Comparison of ENCODE assay signal across 1 cellular context in genomic region chr22:20656902-20657836, GRCh38.
TF ChIP-seq lines count a peak whose summit lies in the region.

No MANE protein-coding gene starts in this region.

TF ChIP-seq in K562, 482 proteins besides CTCF, POLR2A, EP300 and RAD21 (continued from another document and continues in another):
- TF ChIP-seq HMGXB4 (CRISPR knock-in tag; IDR thresholded peaks at IDR 0.05): peak; percentile 3; the same call in 1 of the 2 replicates
- TF ChIP-seq EZH2 (IDR thresholded peaks at IDR 0.05; ENCODE audit: borderline replicate concordance, low read depth, low read length): no peak
- peak; percentile 23 for TF ChIP-seq CHD1 (IDR thresholded peaks at IDR 0.05; ENCODE audit: low read length)
- no peak for TF ChIP-seq ELF4 (CRISPR knock-in tag; IDR thresholded peaks at IDR 0.05)
- TF ChIP-seq, protein P1, sequence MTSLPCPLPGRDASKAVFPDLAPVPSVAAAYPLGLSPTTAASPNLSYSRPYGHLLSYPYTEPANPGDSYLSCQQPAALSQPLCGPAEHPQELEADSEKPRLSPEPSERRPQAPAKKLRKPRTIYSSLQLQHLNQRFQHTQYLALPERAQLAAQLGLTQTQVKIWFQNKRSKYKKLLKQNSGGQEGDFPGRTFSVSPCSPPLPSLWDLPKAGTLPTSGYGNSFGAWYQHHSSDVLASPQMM (CRISPR knock-in tag; IDR thresholded peaks at IDR 0.05): no peak
- 0 out of 2 replicates have a peak, but pooled peaks have one; percentile 71 for TF ChIP-seq ZNF436 (CRISPR knock-in tag; IDR thresholded peaks at IDR 0.05)
- no peak; a peak in 2 of 4 replicates for TF ChIP-seq TBL1XR1 (IDR thresholded peaks at IDR 0.05; ENCODE audit: low read length in 2 of 2)
- TF ChIP-seq IRF2 (CRISPR knock-in tag; IDR thresholded peaks at IDR 0.05): no peak
- peak; percentile 61 for TF ChIP-seq STAG1 (CRISPR knock-in tag; IDR thresholded peaks at IDR 0.05; ENCODE audit: borderline replicate concordance)
- TF ChIP-seq ZNF274 (IDR thresholded peaks at IDR 0.05; ENCODE audit: borderline replicate concordance, low read depth, low read length): no peak
- no peak for TF ChIP-seq CBX3 (IDR thresholded peaks at IDR 0.05; ENCODE audit: borderline replicate concordance in 1 of 2, low read length in 2 of 2)
- no peak for TF ChIP-seq ZNF239 (CRISPR knock-in tag; IDR thresholded peaks at IDR 0.05)
- TF ChIP-seq CREBBP (IDR thresholded peaks at IDR 0.05; ENCODE audit: low read depth, low read length): no peak
- peak; percentile 47; the same call in 1 of the 2 replicates for TF ChIP-seq ZNF143 (CRISPR knock-in tag; IDR thresholded peaks at IDR 0.05)
- TF ChIP-seq COPS2 (conservative IDR thresholded peaks at IDR 0.05): no peak
- peak; percentile 78 for TF ChIP-seq CBX8 (IDR thresholded peaks at IDR 0.05; ENCODE audit: borderline replicate concordance, extremely low read depth, low read depth, low read length, poor library complexity, severe bottlenecking)
- TF ChIP-seq TOE1 (IDR thresholded peaks at IDR 0.05; ENCODE audit: borderline replicate concordance): no peak
- no peak for TF ChIP-seq TOE1 (CRISPR knock-in tag; IDR thresholded peaks at IDR 0.05; ENCODE audit: borderline replicate concordance, low read depth)
- no peak for TF ChIP-seq CAMTA2 (CRISPR knock-in tag; conservative IDR thresholded peaks at IDR 0.05)
- peak; percentile 5 for TF ChIP-seq OTX1 (CRISPR knock-in tag; IDR thresholded peaks at IDR 0.05)
- TF ChIP-seq SREBF1 (IDR thresholded peaks at IDR 0.05; ENCODE audit: borderline replicate concordance, low read depth, low read length): no peak
- no peak for TF ChIP-seq WHSC1 (IDR thresholded peaks at IDR 0.05; ENCODE audit: low read length)
- TF ChIP-seq ARID2 (IDR thresholded peaks at IDR 0.05): 0 out of 2 replicates have a peak, but pooled peaks have one; percentile 5
- no peak for TF ChIP-seq ZNF695 (CRISPR knock-in tag; IDR thresholded peaks at IDR 0.05)
- TF ChIP-seq POLR2AphosphoS2 (IDR thresholded peaks at IDR 0.05; ENCODE audit: low read length): no peak
- TF ChIP-seq TAF1 (IDR thresholded peaks at IDR 0.05; ENCODE audit: control insufficient read depth, extremely low read depth, insufficient read depth, low read length, severe bottlenecking): peak; percentile 58
- TF ChIP-seq ZNF165 (CRISPR knock-in tag; IDR thresholded peaks at IDR 0.05; ENCODE audit: borderline replicate concordance): no peak
- peak; percentile 69; the same call in 1 of the 2 replicates for TF ChIP-seq AFF4 (CRISPR knock-in tag; IDR thresholded peaks at IDR 0.05)
- TF ChIP-seq PCBP2 (IDR thresholded peaks at IDR 0.05; ENCODE audit: low read depth, low read length, poor library complexity, severe bottlenecking): no peak
- no peak; the same call in 1 of the 2 replicates for TF ChIP-seq TEAD2 (tag; IDR thresholded peaks at IDR 0.05)
- TF ChIP-seq NCOR1 (IDR thresholded peaks at IDR 0.05): no peak
- TF ChIP-seq PRMT5 (CRISPR knock-in tag; IDR thresholded peaks at IDR 0.05): no peak
- 0 out of 2 replicates have a peak, but pooled peaks have one; percentile 32 for TF ChIP-seq SMARCE1 (IDR thresholded peaks at IDR 0.05)
- TF ChIP-seq U2AF2 (optimal IDR thresholded peaks at IDR 0.05; ENCODE audit: low read depth, low read length): no peak
- TF ChIP-seq ZBTB8A (IDR thresholded peaks at IDR 0.05; ENCODE audit: partially characterized antibody): no peak
- TF ChIP-seq, protein P2, sequence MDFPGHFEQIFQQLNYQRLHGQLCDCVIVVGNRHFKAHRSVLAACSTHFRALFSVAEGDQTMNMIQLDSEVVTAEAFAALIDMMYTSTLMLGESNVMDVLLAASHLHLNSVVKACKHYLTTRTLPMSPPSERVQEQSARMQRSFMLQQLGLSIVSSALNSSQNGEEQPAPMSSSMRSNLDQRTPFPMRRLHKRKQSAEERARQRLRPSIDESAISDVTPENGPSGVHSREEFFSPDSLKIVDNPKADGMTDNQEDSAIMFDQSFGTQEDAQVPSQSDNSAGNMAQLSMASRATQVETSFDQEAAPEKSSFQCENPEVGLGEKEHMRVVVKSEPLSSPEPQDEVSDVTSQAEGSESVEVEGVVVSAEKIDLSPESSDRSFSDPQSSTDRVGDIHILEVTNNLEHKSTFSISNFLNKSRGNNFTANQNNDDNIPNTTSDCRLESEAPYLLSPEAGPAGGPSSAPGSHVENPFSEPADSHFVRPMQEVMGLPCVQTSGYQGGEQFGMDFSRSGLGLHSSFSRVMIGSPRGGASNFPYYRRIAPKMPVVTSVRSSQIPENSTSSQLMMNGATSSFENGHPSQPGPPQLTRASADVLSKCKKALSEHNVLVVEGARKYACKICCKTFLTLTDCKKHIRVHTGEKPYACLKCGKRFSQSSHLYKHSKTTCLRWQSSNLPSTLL (IDR thresholded peaks at IDR 0.05): no peak
- no peak for TF ChIP-seq ZBTB49 (CRISPR knock-in tag; IDR thresholded peaks at IDR 0.05; ENCODE audit: borderline replicate concordance)
- TF ChIP-seq HDAC6 (IDR thresholded peaks at IDR 0.05; ENCODE audit: low read depth, low read length): no peak
- TF ChIP-seq FOXJ3 (CRISPR knock-in tag; IDR thresholded peaks at IDR 0.05): no peak
- TF ChIP-seq RFX5 (IDR thresholded peaks at IDR 0.05; ENCODE audit: low read depth, low read length): no peak
- TF ChIP-seq NFYB (IDR thresholded peaks at IDR 0.05; ENCODE audit: extremely low read depth, insufficient read length): peak; percentile 94
- no peak for TF ChIP-seq MITF (IDR thresholded peaks at IDR 0.05)
- no peak for TF ChIP-seq SNAPC5 (CRISPR knock-in tag; IDR thresholded peaks at IDR 0.05)
- no peak for TF ChIP-seq ID3 (CRISPR knock-in tag; IDR thresholded peaks at IDR 0.05)
- no peak; the same call in none of the 2 replicates for TF ChIP-seq ID3 (tag; IDR thresholded peaks at IDR 0.05)
- no peak for TF ChIP-seq ZEB2 (IDR thresholded peaks at IDR 0.05)
- TF ChIP-seq, protein P3, sequence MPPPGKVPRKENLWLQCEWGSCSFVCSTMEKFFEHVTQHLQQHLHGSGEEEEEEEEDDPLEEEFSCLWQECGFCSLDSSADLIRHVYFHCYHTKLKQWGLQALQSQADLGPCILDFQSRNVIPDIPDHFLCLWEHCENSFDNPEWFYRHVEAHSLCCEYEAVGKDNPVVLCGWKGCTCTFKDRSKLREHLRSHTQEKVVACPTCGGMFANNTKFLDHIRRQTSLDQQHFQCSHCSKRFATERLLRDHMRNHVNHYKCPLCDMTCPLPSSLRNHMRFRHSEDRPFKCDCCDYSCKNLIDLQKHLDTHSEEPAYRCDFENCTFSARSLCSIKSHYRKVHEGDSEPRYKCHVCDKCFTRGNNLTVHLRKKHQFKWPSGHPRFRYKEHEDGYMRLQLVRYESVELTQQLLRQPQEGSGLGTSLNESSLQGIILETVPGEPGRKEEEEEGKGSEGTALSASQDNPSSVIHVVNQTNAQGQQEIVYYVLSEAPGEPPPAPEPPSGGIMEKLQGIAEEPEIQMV (tag; conservative IDR thresholded peaks at IDR 0.05; ENCODE audit: low read depth): no peak
- no peak for TF ChIP-seq ILK (tag; IDR thresholded peaks at IDR 0.05; ENCODE audit: borderline replicate concordance, low read depth)
- no peak for TF ChIP-seq ATF3 (IDR thresholded peaks at IDR 0.05)
- 0 out of 2 replicates have a peak, but pooled peaks have one; percentile 84 for TF ChIP-seq ATF3 (CRISPR knock-in tag; conservative IDR thresholded peaks at IDR 0.05)
- TF ChIP-seq RBFOX2 (IDR thresholded peaks at IDR 0.05; ENCODE audit: low read depth, low read length): peak; percentile 83
- peak; percentile 75; the same call in 1 of the 2 replicates for TF ChIP-seq HBP1 (CRISPR knock-in tag; IDR thresholded peaks at IDR 0.05)
